Comparison of ENCODE assay signal across 31 cellular contexts in genomic region chr3:132017137-132017536, GRCh38. TPM values are rescaled to one million over a fixed set of nuclear protein-coding genes. Genes with fewer than 3 reads are reported as not detected.
"Had no signal": no experiment of that assay in that cellular context is flagged by ENCODE, and none has a peak within 500 bp of the region (broad histone marks: within the 10 kb centered on the region; RNA-seq: fewer than 3 reads in every experiment).

No MANE protein-coding gene starts in this region.

- H3K9ac ChIP-seq: neural progenitor cell, parathyroid adenoma had no signal

- H3K27ac Mint-ChIP-seq: natural killer cell; nephron; neural progenitor cell; progenitor cell of endocrine pancreas; stimulated activated memory B cell treated with anti-CD40 and anti-IgM and Interleukin-4, amounts not matched to agents 10 μg/mL and 1 μg/mL and 100 μg/mL, for 72 hours; type B pancreatic cell had no signal

- H3K27ac ChIP-seq: neural progenitor cell, ovary, parathyroid adenoma, psoas muscle, right lobe of liver, skin epidermis, spleen, suprapubic skin, testis, tibial artery, transverse colon, upper lobe of right lung, uterus had no signal

- H3K27me3 ChIP-seq: neural progenitor cell, ovary, right lobe of liver, testis, tibial artery, uterus had no signal

- H3K4me3 Mint-ChIP-seq: natural killer cell; nephron; neural progenitor cell; stimulated activated memory B cell treated with anti-CD40 and anti-IgM and Interleukin-4, amounts not matched to agents 10 μg/mL and 1 μg/mL and 100 μg/mL, for 72 hours; stimulated activated naive CD8-positive, alpha-beta T cell treated with anti-CD3 and anti-CD28 coated beads, Interleukin-15, amount 100 ng/mL, for 72 hours; type B pancreatic cell had no signal

- H3K9me3 ChIP-seq: ovary, psoas muscle, right lobe of liver, spleen, suprapubic skin, testis, tibial artery, transverse colon, upper lobe of right lung, uterus had no signal

- H3K79me2 ChIP-seq: parathyroid adenoma had no signal

- ATAC-seq: natural killer cell; psoas muscle; right cardiac atrium; right lobe of liver; stimulated activated memory B cell treated with anti-CD40 and anti-IgM and Interleukin-4, amounts not matched to agents 10 μg/mL and 1 μg/mL and 100 μg/mL, for 72 hours; stimulated activated naive CD8-positive, alpha-beta T cell treated with anti-CD3 and anti-CD28 coated beads, Interleukin-15, amount 100 ng/mL, for 72 hours; upper lobe of right lung had no signal

- H2AFZ ChIP-seq: neural progenitor cell, parathyroid adenoma had no signal

- H3K4me2 ChIP-seq: neural progenitor cell, smooth muscle cell had no signal

- H3K36me3 Mint-ChIP-seq: natural killer cell; neural progenitor cell; stimulated activated memory B cell treated with anti-CD40 and anti-IgM and Interleukin-4, amounts not matched to agents 10 μg/mL and 1 μg/mL and 100 μg/mL, for 72 hours; type B pancreatic cell had no signal

- DNase-seq: natural killer cell; occipital lobe; ovary; posterior cingulate gyrus; psoas muscle; right lobe of liver; spleen; stimulated activated CD4-positive, alpha-beta T cell treated with anti-CD3 and anti-CD28 coated beads, Interleukin-12 subunit alpha, Interleukin-12 subunit beta, amount 100 ng/mL, for 4 hours; stimulated activated CD4-positive, alpha-beta T cell treated with anti-CD3 and anti-CD28 coated beads, Interleukin-1b, Interleukin-23, amount 100 ng/mL, for 48 hours; stimulated activated CD4-positive, alpha-beta T cell treated with anti-CD3 and anti-CD28 coated beads, Interleukin-4, amount 100 ng/mL, for 1 hour; stimulated activated CD4-positive, alpha-beta T cell treated with anti-CD3 and anti-CD28 coated beads, Interleukin-4, amount 100 ng/mL, for 4 hours; stimulated activated CD8-positive, alpha-beta memory T cell treated with anti-CD3 and anti-CD28 coated beads, Interleukin-4, amount 100 ng/mL, for 48 hours; stimulated activated naive CD8-positive, alpha-beta T cell treated with anti-CD3 and anti-CD28 coated beads, Interleukin-15, amount 100 ng/mL, for 72 hours; stimulated activated naive CD8-positive, alpha-beta T cell treated with anti-CD3 and anti-CD28 coated beads, Interleukin-15, Interleukin-2, amounts not matched to agents 100 U/mL and 50 U/mL, for 24 hours; substantia nigra; testis; tibial artery; transverse colon; upper lobe of right lung; uterus had no signal

- H3K36me3 ChIP-seq: neural progenitor cell, ovary, right lobe of liver, spleen, suprapubic skin, tibial artery, transverse colon, upper lobe of right lung, uterus had no signal

- H3K27me3 Mint-ChIP-seq: progenitor cell of endocrine pancreas had no signal

- H3K4me3 ChIP-seq: neural progenitor cell, ovary, psoas muscle, right lobe of liver, skin epidermis, smooth muscle cell, spleen, suprapubic skin, testis, tibial artery, transverse colon, upper lobe of right lung, uterus had no signal

- H3K4me1 ChIP-seq: neural progenitor cell, parathyroid adenoma, psoas muscle, right lobe of liver, spleen, suprapubic skin, testis, tibial artery, transverse colon, upper lobe of right lung, uterus had no signal

- H3K9me3 Mint-ChIP-seq: natural killer cell; nephron; neural progenitor cell; stimulated activated memory B cell treated with anti-CD40 and anti-IgM and Interleukin-4, amounts not matched to agents 10 μg/mL and 1 μg/mL and 100 μg/mL, for 72 hours; stimulated activated naive CD8-positive, alpha-beta T cell treated with anti-CD3 and anti-CD28 coated beads, Interleukin-15, amount 100 ng/mL, for 72 hours; type B pancreatic cell had no signal

- H3K4me1 Mint-ChIP-seq: natural killer cell; nephron; stimulated activated memory B cell treated with anti-CD40 and anti-IgM and Interleukin-4, amounts not matched to agents 10 μg/mL and 1 μg/mL and 100 μg/mL, for 72 hours; stimulated activated naive CD8-positive, alpha-beta T cell treated with anti-CD3 and anti-CD28 coated beads, Interleukin-15, amount 100 ng/mL, for 72 hours had no signal

RNA-seq across cellular contexts. Expression of gene CPNE4, which starts 17.7 kb away (rescaled TPM):
- total RNA-seq: natural killer cell, osteoblast, psoas muscle, right lobe of liver had no signal
